Comparison of ENCODE assay signal across 8 cellular contexts in genomic region chr6:118652051-118652699, GRCh38. TPM values are rescaled to one million over a fixed set of nuclear protein-coding genes. Genes with fewer than 3 reads are reported as not detected.
A peak's percentile ranks its signal among the peaks of the same experiment; 100 is the strongest.
DNase-seq lines count a peak whose midpoint lies in the region; ATAC-seq and TF ChIP-seq lines count a peak whose summit lies in the region.

No MANE protein-coding gene starts in this region.

- H3K27me3 Mint-ChIP-seq in activated T-cell treated with anti-CD3 and anti-CD28 coated beads, Interleukin-2, amount 50 U/mL, for 72 hours (ENCODE audit: low read depth) = no peaks in the 10 kb centered on the region
- H3K27me3 Mint-ChIP-seq in activated naive CD8-positive, alpha-beta T cell treated with anti-CD3 and anti-CD28 coated beads, Interleukin-2, amount 50 U/mL, for 24 hours = no peaks in the 10 kb centered on the region
- peaks cover 4% of the 10 kb centered on the region for H3K27me3 Mint-ChIP-seq in type B pancreatic cell

- no peak for ATAC-seq in activated T-cell treated with anti-CD3 and anti-CD28 coated beads, Interleukin-2, amount 50 U/mL, for 72 hours (replicated peaks in 1 of 2)
- ATAC-seq in activated naive CD8-positive, alpha-beta T cell treated with anti-CD3 and anti-CD28 coated beads, Interleukin-2, amount 50 U/mL, for 24 hours = no peak
- ATAC-seq in GM18505 (IDR thresholded peaks at IDR 0.05; ENCODE audit: unreplicated experiment) = no peak

- H3K36me3 Mint-ChIP-seq in activated T-cell treated with anti-CD3 and anti-CD28 coated beads, Interleukin-2, amount 50 U/mL, for 72 hours (ENCODE audit: insufficient read depth in 2 of 2) = peaks cover 2 to 4% of the 10 kb centered on the region in 2 donors
- H3K36me3 Mint-ChIP-seq in activated naive CD8-positive, alpha-beta T cell treated with anti-CD3 and anti-CD28 coated beads, Interleukin-2, amount 50 U/mL, for 24 hours (ENCODE audit: low read depth) = peaks cover 11% of the 10 kb centered on the region
- H3K36me3 Mint-ChIP-seq in type B pancreatic cell = no peaks in the 10 kb centered on the region

- TF ChIP-seq CTCF in type B pancreatic cell (conservative IDR thresholded peaks at IDR 0.05) = no peak

- no peaks in the 10 kb centered on the region for H3K9me3 Mint-ChIP-seq in activated T-cell treated with anti-CD3 and anti-CD28 coated beads, Interleukin-2, amount 50 U/mL, for 72 hours
- no peaks in the 10 kb centered on the region for H3K9me3 Mint-ChIP-seq in activated naive CD8-positive, alpha-beta T cell treated with anti-CD3 and anti-CD28 coated beads, Interleukin-2, amount 50 U/mL, for 24 hours
- H3K9me3 Mint-ChIP-seq in type B pancreatic cell = no peaks in the 10 kb centered on the region

- peak overlapping the region; percentile 88 for H3K27ac Mint-ChIP-seq in activated T-cell treated with anti-CD3 and anti-CD28 coated beads, Interleukin-2, amount 50 U/mL, for 72 hours
- H3K27ac Mint-ChIP-seq in activated naive CD8-positive, alpha-beta T cell treated with anti-CD3 and anti-CD28 coated beads, Interleukin-2, amount 50 U/mL, for 24 hours = peak overlapping the region; percentile 96
- peak overlapping the region; percentile 78 for H3K27ac Mint-ChIP-seq in type B pancreatic cell

- DNase-seq in activated T-cell treated with anti-CD3 and anti-CD28 coated beads, Interleukin-2, amount 50 U/mL, for 72 hours = no peak
- no peak for DNase-seq in activated T-cell treated with anti-CD3 and anti-CD28 coated beads, Interleukin-2, amount 50 U/mL, for 48 hours
- no peak for DNase-seq in activated naive CD8-positive, alpha-beta T cell treated with anti-CD3 and anti-CD28 coated beads, Interleukin-2, amount 50 U/mL, for 24 hours
- peak; percentile 11 for DNase-seq in left kidney (ENCODE audit: low read depth, low spot score)
- no peak for DNase-seq in type B pancreatic cell (ENCODE audit: extremely low spot score, unreplicated experiment)
- DNase-seq in GM19240 (ENCODE audit: insufficient read length, low spot score) = no peak
- no peak for DNase-seq in NCI-H2107 treated with DMSO at 0.1 percent for 48 hours (lab: John Stamatoyannopoulos, UW; ENCODE audit: unreplicated experiment)

- peaks cover 63% of the 10 kb centered on the region for H3K4me1 Mint-ChIP-seq in activated T-cell treated with anti-CD3 and anti-CD28 coated beads, Interleukin-2, amount 50 U/mL, for 72 hours (ENCODE audit: low read depth)
- peaks cover 56% of the 10 kb centered on the region for H3K4me1 Mint-ChIP-seq in activated naive CD8-positive, alpha-beta T cell treated with anti-CD3 and anti-CD28 coated beads, Interleukin-2, amount 50 U/mL, for 24 hours
- H3K4me1 Mint-ChIP-seq in type B pancreatic cell (ENCODE audit: unreplicated experiment) = peaks cover 5% of the 10 kb centered on the region

- H3K4me3 Mint-ChIP-seq in activated T-cell treated with anti-CD3 and anti-CD28 coated beads, Interleukin-2, amount 50 U/mL, for 72 hours = peak overlapping the region; percentile 89 to 95
- peak overlapping the region; percentile 90 for H3K4me3 Mint-ChIP-seq in activated naive CD8-positive, alpha-beta T cell treated with anti-CD3 and anti-CD28 coated beads, Interleukin-2, amount 50 U/mL, for 24 hours
- peak overlapping the region; percentile 91 for H3K4me3 Mint-ChIP-seq in type B pancreatic cell

- TF ChIP-seq POLR2A in GM18505 (IDR thresholded peaks at IDR 0.05; ENCODE audit: borderline replicate concordance, extremely low read depth, insufficient read depth, insufficient read length) = no peak

RNA-seq across cellular contexts. Expression of gene CEP85L, which starts 0.8 kb away (rescaled TPM):
- total RNA-seq in activated T-cell treated with anti-CD3 and anti-CD28 coated beads, Interleukin-2, amount 50 U/mL, for 72 hours = 10 to 100 TPM; 32.4 to 44.7 TPM
- total RNA-seq in type B pancreatic cell (ENCODE audit: low replicate concordance) = 8.9 and 16.1 TPM in 2 replicates
